Comparison of ENCODE assay signal across 10 cellular contexts in genomic region chrX:120562569-120562926, GRCh38. TPM values are rescaled to one million over a fixed set of nuclear protein-coding genes. Genes with fewer than 3 reads are reported as not detected.
DNase-seq lines count a peak whose midpoint lies in the region; ATAC-seq and TF ChIP-seq lines count a peak whose summit lies in the region.
"Had no signal": no experiment of that assay in that cellular context is flagged by ENCODE, and none has a peak within 500 bp of the region (broad histone marks: within the 10 kb centered on the region; RNA-seq: fewer than 3 reads in every experiment).

No MANE protein-coding gene starts in this region.

- H3K4me3 Mint-ChIP-seq in activated naive CD8-positive, alpha-beta T cell = peak overlapping the region; percentile 98
- H3K4me3 Mint-ChIP-seq in mesothelial cell of epicardium = peak overlapping the region; percentile 90
- peak overlapping the region; percentile 98 for H3K4me3 Mint-ChIP-seq in type B pancreatic cell

- no peaks in the 10 kb centered on the region for H3K27me3 ChIP-seq in right atrium auricular region

- H3K27ac Mint-ChIP-seq in activated naive CD8-positive, alpha-beta T cell = peak overlapping the region; percentile 98
- H3K27ac Mint-ChIP-seq in mesothelial cell of epicardium (peak overlapping the region; percentile 98), type B pancreatic cell (peak overlapping the region; percentile 96)

- no peaks in the 10 kb centered on the region for H3K36me3 ChIP-seq in right atrium auricular region

- no peaks in the 10 kb centered on the region for H3K36me3 Mint-ChIP-seq in activated naive CD8-positive, alpha-beta T cell
- H3K36me3 Mint-ChIP-seq in mesothelial cell of epicardium (no peaks in the 10 kb centered on the region), type B pancreatic cell (no peaks in the 10 kb centered on the region)

- peak overlapping the region; percentile 96 to 98 for H3K27ac ChIP-seq in right atrium auricular region

- H3K27me3 Mint-ChIP-seq in activated naive CD8-positive, alpha-beta T cell = no peaks in the 10 kb centered on the region
- H3K27me3 Mint-ChIP-seq in mesothelial cell of epicardium (ENCODE audit: low read depth) = no peaks in the 10 kb centered on the region
- no peaks in the 10 kb centered on the region for H3K27me3 Mint-ChIP-seq in type B pancreatic cell

- TF ChIP-seq CTCF in right atrium auricular region (IDR thresholded peaks at IDR 0.05) = no peak
- TF ChIP-seq CTCF in mesothelial cell of epicardium (IDR thresholded peaks at IDR 0.05; ENCODE audit: unreplicated experiment) = no peak
- no peak for TF ChIP-seq CTCF in type B pancreatic cell (conservative IDR thresholded peaks at IDR 0.05)

- intact Hi-C loops in Right ventricle myocardium inferior (cut with DNase I) = loop anchor here (5.0 kb wide), 1 partner anchor 75 kb away; no protein-coding TSS in a partner anchor

- no peaks in the 10 kb centered on the region for H3K9me3 Mint-ChIP-seq in activated naive CD8-positive, alpha-beta T cell (ENCODE audit: low read depth)
- peaks cover 4% of the 10 kb centered on the region for H3K9me3 Mint-ChIP-seq in mesothelial cell of epicardium
- no peaks in the 10 kb centered on the region for H3K9me3 Mint-ChIP-seq in type B pancreatic cell

- H3K9me3 ChIP-seq in right atrium auricular region = no peaks in the 10 kb centered on the region

- peaks cover 25% of the 10 kb centered on the region for H3K4me1 Mint-ChIP-seq in activated naive CD8-positive, alpha-beta T cell (ENCODE audit: low read depth)
- H3K4me1 Mint-ChIP-seq in mesothelial cell of epicardium = peaks cover 13% of the 10 kb centered on the region
- peaks cover 5% of the 10 kb centered on the region for H3K4me1 Mint-ChIP-seq in type B pancreatic cell (ENCODE audit: unreplicated experiment)

- no peak for DNase-seq in right atrium auricular region (ENCODE audit: low spot score)
- no peak for DNase-seq in Right ventricle myocardium inferior (ENCODE audit: missing footprints)
- no peak for DNase-seq in mesothelial cell of epicardium (ENCODE audit: low spot score in 2 of 2, unreplicated experiment in 2 of 2)
- DNase-seq in type B pancreatic cell (ENCODE audit: extremely low spot score, unreplicated experiment) = no peak
- no peak for DNase-seq in NCI-H1105 (lab: John Stamatoyannopoulos, UW)
- DNase-seq in GOT3 (lab: John Stamatoyannopoulos, UW) = no peak
- DNase-seq in superior temporal gyrus (ENCODE audit: extremely low spot score) = no peak
- DNase-seq: activated CD8-positive, alpha-beta memory T cell treated with anti-CD3 and anti-CD28 coated beads for 24 hours; stimulated activated CD4-positive, alpha-beta T cell treated with anti-CD3 and anti-CD28 coated beads, Interleukin-15, amount 100 ng/mL, for 24 hours had no signal

- peaks cover 0 to 7% of the 10 kb centered on the region in 2 donors for H3K4me1 ChIP-seq in right atrium auricular region

- ATAC-seq in Right ventricle myocardium inferior = no peak

- no peak overlapping the region for H3K4me3 ChIP-seq in right atrium auricular region

RNA-seq across cellular contexts. Expression of gene CUL4B, which starts 1.8 kb away (rescaled TPM):
- total RNA-seq in right atrium auricular region (10 to 100 TPM; 19.1 to 19.6 TPM), Right ventricle myocardium inferior (18.3 TPM), mesothelial cell of epicardium (49.0 to 52.3 TPM (median 50.1 TPM) in 3 replicates), type B pancreatic cell (ENCODE audit: low replicate concordance) (46.0 and 51.8 TPM in 2 replicates)

RNA-seq across cellular contexts. Expression of gene MCTS1, which starts 41.4 kb away (rescaled TPM):
- total RNA-seq in right atrium auricular region (10 to 100 TPM; 17.2 to 25.3 TPM), Right ventricle myocardium inferior (33.8 TPM), mesothelial cell of epicardium (33.5 to 39.5 TPM (median 34.8 TPM) in 3 replicates), type B pancreatic cell (ENCODE audit: low replicate concordance) (43.7 and 46.1 TPM in 2 replicates)
